27 cellular contexts compared by ENCODE assay signal in the genomic region with DNA sequence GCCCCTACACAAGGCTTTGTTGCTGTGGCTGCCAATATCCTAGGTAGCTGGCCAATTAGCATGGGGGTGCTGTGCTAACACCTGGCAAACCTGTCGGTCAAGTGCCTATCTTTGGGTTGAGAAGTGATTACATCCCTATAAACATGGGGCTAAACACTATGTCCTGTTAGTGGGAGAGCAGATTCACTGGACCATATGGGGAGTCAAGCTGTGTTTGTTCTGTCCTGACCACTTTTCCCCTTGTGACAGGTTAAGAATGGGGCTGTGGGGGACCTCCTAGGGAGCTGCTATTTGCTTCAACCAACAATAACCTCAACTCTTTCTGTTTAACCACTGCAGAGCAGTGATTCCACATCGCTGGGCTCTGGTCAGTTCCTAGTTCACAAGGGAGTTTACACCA.
DNase-seq lines count a peak whose midpoint lies in the region; ATAC-seq and TF ChIP-seq lines count a peak whose summit lies in the region.
"Had no signal": no experiment of that assay in that cellular context is flagged by ENCODE, and none has a peak within 500 bp of the region (broad histone marks: within the 10 kb centered on the region; RNA-seq: fewer than 3 reads in every experiment).

No MANE protein-coding gene starts in this region.

- H3K9ac ChIP-seq in endodermal cell (ENCODE audit: extremely low read depth, low read length, poor library complexity, severe bottlenecking): no peak overlapping the region
- H3K9ac ChIP-seq: BLaER1 treated with 17β-estradiol and CSF1 and Interleukin-3, amounts not matched to agents 10 nM and 100 nM had no signal

- TF ChIP-seq CTCF in endodermal cell (conservative IDR thresholded peaks at IDR 0.05): no peak

- no peak overlapping the region for H3K27ac ChIP-seq in endodermal cell (ENCODE audit: low read depth, low read length)
- H3K27ac ChIP-seq: BLaER1 treated with 17β-estradiol and CSF1 and Interleukin-3, amounts not matched to agents 10 nM and 100 nM; sigmoid colon; upper lobe of left lung had no signal

- H3K4me1 ChIP-seq in endodermal cell (ENCODE audit: control insufficient read depth, insufficient read depth, low read length): peaks cover 13% of the 10 kb centered on the region
- H3K4me1 ChIP-seq: BLaER1 treated with 17β-estradiol and CSF1 and Interleukin-3, amounts not matched to agents 10 nM and 100 nM; sigmoid colon; upper lobe of left lung had no signal

- no peak overlapping the region for H3K4me3 ChIP-seq in endodermal cell (ENCODE audit: low read length)
- H3K4me3 ChIP-seq: BLaER1 treated with 17β-estradiol and CSF1 and Interleukin-3, amounts not matched to agents 10 nM and 100 nM; sigmoid colon; upper lobe of left lung had no signal

- 18 to 67% methylated on average over 1 to 2 of the region's 2 CpGs for WGBS in endodermal cell (ENCODE audit: insufficient coverage in 1 of 2, insufficient read length in 1 of 2), 2 experiments

- no peak overlapping the region for H3K4me3 Mint-ChIP-seq in activated naive CD8-positive, alpha-beta T cell treated with anti-CD3 and anti-CD28 coated beads, Interleukin-2, amount 50 U/mL, for 24 hours
- H3K4me3 Mint-ChIP-seq in activated naive CD8-positive, alpha-beta T cell treated with anti-CD3 and anti-CD28 coated beads for 36 hours: no peak overlapping the region
- H3K4me3 Mint-ChIP-seq in endodermal cell: no peak overlapping the region
- H3K4me3 Mint-ChIP-seq in stimulated activated effector memory CD8-positive, alpha-beta T cell treated with anti-CD3 and anti-CD28 coated beads, Interleukin-12 subunit alpha, Interleukin-12 subunit beta, amount 100 ng/mL, for 72 hours: no peak overlapping the region
- H3K4me3 Mint-ChIP-seq: activated B cell treated with CpG ODN at 0.5 μM for 24 hours; activated CD8-positive, alpha-beta T cell treated with anti-CD3 and anti-CD28 coated beads for 36 hours; activated naive CD4-positive, alpha-beta T cell treated with anti-CD3 and anti-CD28 coated beads, Interleukin-2, amount 50 U/mL, for 24 hours; HFFc6; stimulated activated naive CD8-positive, alpha-beta T cell treated with anti-CD3 and anti-CD28 coated beads, Interleukin-15, Interleukin-2, amounts not matched to agents 100 ng/mL and 50 ng/mL, for 24 hours had no signal

- H3K27me3 ChIP-seq in endodermal cell (ENCODE audit: control insufficient read depth, insufficient read depth, low read length, poor library complexity, severe bottlenecking): no peaks in the 10 kb centered on the region
- H3K27me3 ChIP-seq: BLaER1 treated with 17β-estradiol and CSF1 and Interleukin-3, amounts not matched to agents 10 nM and 100 nM; sigmoid colon; upper lobe of left lung had no signal

- H3K4me1 Mint-ChIP-seq in activated naive CD8-positive, alpha-beta T cell treated with anti-CD3 and anti-CD28 coated beads, Interleukin-2, amount 50 U/mL, for 24 hours: peaks cover 3% of the 10 kb centered on the region
- peaks cover 7% of the 10 kb centered on the region for H3K4me1 Mint-ChIP-seq in activated naive CD8-positive, alpha-beta T cell treated with anti-CD3 and anti-CD28 coated beads for 36 hours
- H3K4me1 Mint-ChIP-seq in endodermal cell: peaks cover 43% of the 10 kb centered on the region
- peaks cover 54% of the 10 kb centered on the region for H3K4me1 Mint-ChIP-seq in stimulated activated effector memory CD8-positive, alpha-beta T cell treated with anti-CD3 and anti-CD28 coated beads, Interleukin-12 subunit alpha, Interleukin-12 subunit beta, amount 100 ng/mL, for 72 hours
- H3K4me1 Mint-ChIP-seq: activated B cell treated with CpG ODN at 0.5 μM for 24 hours; activated naive CD4-positive, alpha-beta T cell treated with anti-CD3 and anti-CD28 coated beads, Interleukin-2, amount 50 U/mL, for 24 hours had no signal

- H3K9me3 ChIP-seq in endodermal cell (ENCODE audit: control insufficient read depth, low read length): no peaks in the 10 kb centered on the region
- H3K9me3 ChIP-seq: BLaER1 treated with 17β-estradiol and CSF1 and Interleukin-3, amounts not matched to agents 10 nM and 100 nM; sigmoid colon; upper lobe of left lung had no signal

- H3K36me3 ChIP-seq in endodermal cell (ENCODE audit: control insufficient read depth, insufficient read depth, low read length): peaks cover 22% of the 10 kb centered on the region
- H3K36me3 ChIP-seq: sigmoid colon had no signal

- no peaks in the 10 kb centered on the region for H3K27me3 Mint-ChIP-seq in activated naive CD8-positive, alpha-beta T cell treated with anti-CD3 and anti-CD28 coated beads, Interleukin-2, amount 50 U/mL, for 24 hours
- H3K27me3 Mint-ChIP-seq in activated naive CD8-positive, alpha-beta T cell treated with anti-CD3 and anti-CD28 coated beads for 36 hours: no peaks in the 10 kb centered on the region
- no peaks in the 10 kb centered on the region for H3K27me3 Mint-ChIP-seq in endodermal cell (ENCODE audit: insufficient read depth)
- H3K27me3 Mint-ChIP-seq: activated B cell treated with CpG ODN at 0.5 μM for 24 hours; activated CD8-positive, alpha-beta T cell treated with anti-CD3 and anti-CD28 coated beads for 36 hours; activated naive CD4-positive, alpha-beta T cell treated with anti-CD3 and anti-CD28 coated beads, Interleukin-2, amount 50 U/mL, for 24 hours; stimulated activated naive CD8-positive, alpha-beta T cell treated with anti-CD3 and anti-CD28 coated beads, Interleukin-15, Interleukin-2, amounts not matched to agents 100 ng/mL and 50 ng/mL, for 24 hours had no signal

- no peak for DNase-seq in activated naive CD8-positive, alpha-beta T cell treated with anti-CD3 and anti-CD28 coated beads, Interleukin-2, amount 50 U/mL, for 24 hours
- no peak for DNase-seq in activated naive CD8-positive, alpha-beta T cell treated with anti-CD3 and anti-CD28 coated beads for 36 hours
- DNase-seq in NCI-H69 (lab: John Stamatoyannopoulos, UW): peak; percentile 99
- DNase-seq in endodermal cell: peak; percentile 66
- DNase-seq in stimulated activated effector memory CD8-positive, alpha-beta T cell treated with anti-CD3 and anti-CD28 coated beads, Interleukin-12 subunit alpha, Interleukin-12 subunit beta, amount 100 ng/mL, for 72 hours (ENCODE audit: low spot score in 2 of 2): no peak
- DNase-seq in glomerular visceral epithelial cell (ENCODE audit: extremely low spot score): no peak
- no peak for DNase-seq in SHP77 treated with DMSO at 0.1 percent for 48 hours (lab: John Stamatoyannopoulos, UW)
- DNase-seq in hypothalamus (lab: John Stamatoyannopoulos, UW): no peak
- DNase-seq: activated B cell treated with CpG ODN at 0.5 μM for 24 hours; activated CD8-positive, alpha-beta T cell treated with anti-CD3 and anti-CD28 coated beads for 36 hours; activated T-cell treated with anti-CD3 and anti-CD28 coated beads, Interleukin-2, amount 50 U/mL, for 48 hours; dermis blood vessel endothelial cell; DND-41; foreskin melanocyte; HFFc6; Kasumi-1; NCI-H446 treated with DMSO at 0.1 percent for 48 hours; nucleus accumbens; OCI-M1; SHP77; sigmoid colon; T-helper 2 cell; upper lobe of left lung had no signal

- H3K36me3 Mint-ChIP-seq in activated naive CD8-positive, alpha-beta T cell treated with anti-CD3 and anti-CD28 coated beads, Interleukin-2, amount 50 U/mL, for 24 hours (ENCODE audit: low read depth): peaks cover 49% of the 10 kb centered on the region
- H3K36me3 Mint-ChIP-seq in activated naive CD8-positive, alpha-beta T cell treated with anti-CD3 and anti-CD28 coated beads for 36 hours: peaks cover 50% of the 10 kb centered on the region
- peaks cover 65% of the 10 kb centered on the region for H3K36me3 Mint-ChIP-seq in endodermal cell (ENCODE audit: low read depth)
- H3K36me3 Mint-ChIP-seq in stimulated activated effector memory CD8-positive, alpha-beta T cell treated with anti-CD3 and anti-CD28 coated beads, Interleukin-12 subunit alpha, Interleukin-12 subunit beta, amount 100 ng/mL, for 72 hours: peaks cover 46% of the 10 kb centered on the region

- H3K27ac Mint-ChIP-seq in activated naive CD8-positive, alpha-beta T cell treated with anti-CD3 and anti-CD28 coated beads, Interleukin-2, amount 50 U/mL, for 24 hours: peak overlapping the region; percentile 9
- H3K27ac Mint-ChIP-seq in activated naive CD8-positive, alpha-beta T cell treated with anti-CD3 and anti-CD28 coated beads for 36 hours: no peak overlapping the region
- H3K27ac Mint-ChIP-seq in endodermal cell: peak overlapping the region; percentile 58
- peak overlapping the region; percentile 9 for H3K27ac Mint-ChIP-seq in stimulated activated effector memory CD8-positive, alpha-beta T cell treated with anti-CD3 and anti-CD28 coated beads, Interleukin-12 subunit alpha, Interleukin-12 subunit beta, amount 100 ng/mL, for 72 hours
- H3K27ac Mint-ChIP-seq: activated B cell treated with CpG ODN at 0.5 μM for 24 hours; activated CD8-positive, alpha-beta T cell treated with anti-CD3 and anti-CD28 coated beads for 36 hours; activated naive CD4-positive, alpha-beta T cell treated with anti-CD3 and anti-CD28 coated beads, Interleukin-2, amount 50 U/mL, for 24 hours; HFFc6; stimulated activated naive CD8-positive, alpha-beta T cell treated with anti-CD3 and anti-CD28 coated beads, Interleukin-15, Interleukin-2, amounts not matched to agents 100 ng/mL and 50 ng/mL, for 24 hours had no signal

- no peaks in the 10 kb centered on the region for H3K9me3 Mint-ChIP-seq in activated naive CD8-positive, alpha-beta T cell treated with anti-CD3 and anti-CD28 coated beads, Interleukin-2, amount 50 U/mL, for 24 hours
- no peaks in the 10 kb centered on the region for H3K9me3 Mint-ChIP-seq in activated naive CD8-positive, alpha-beta T cell treated with anti-CD3 and anti-CD28 coated beads for 36 hours
- H3K9me3 Mint-ChIP-seq in endodermal cell: no peaks in the 10 kb centered on the region
- peaks cover 3% of the 10 kb centered on the region for H3K9me3 Mint-ChIP-seq in stimulated activated effector memory CD8-positive, alpha-beta T cell treated with anti-CD3 and anti-CD28 coated beads, Interleukin-12 subunit alpha, Interleukin-12 subunit beta, amount 100 ng/mL, for 72 hours
- H3K9me3 Mint-ChIP-seq: activated B cell treated with CpG ODN at 0.5 μM for 24 hours; activated CD8-positive, alpha-beta T cell treated with anti-CD3 and anti-CD28 coated beads for 36 hours; activated naive CD4-positive, alpha-beta T cell treated with anti-CD3 and anti-CD28 coated beads, Interleukin-2, amount 50 U/mL, for 24 hours; stimulated activated naive CD8-positive, alpha-beta T cell treated with anti-CD3 and anti-CD28 coated beads, Interleukin-15, Interleukin-2, amounts not matched to agents 100 ng/mL and 50 ng/mL, for 24 hours had no signal

- no peak for ATAC-seq in activated naive CD8-positive, alpha-beta T cell treated with anti-CD3 and anti-CD28 coated beads, Interleukin-2, amount 50 U/mL, for 24 hours
- ATAC-seq in stimulated activated effector memory CD8-positive, alpha-beta T cell treated with anti-CD3 and anti-CD28 coated beads, Interleukin-12 subunit alpha, Interleukin-12 subunit beta, amount 100 ng/mL, for 72 hours: no peak
- ATAC-seq: activated CD8-positive, alpha-beta T cell treated with anti-CD3 and anti-CD28 coated beads for 36 hours; left lobe of liver had no signal

Comparison
In these comparisons a context has a peak if more than half of its experiments do, and no peak if none do; other contexts are left out.
1. DNase-seq: peak in NCI-H69 (single experiment) and endodermal cell (single experiment); none in activated naive CD8-positive, alpha-beta T cell treated with anti-CD3 and anti-CD28 coated beads, Interleukin-2, amount 50 U/mL, for 24 hours (single experiment), activated naive CD8-positive, alpha-beta T cell treated with anti-CD3 and anti-CD28 coated beads for 36 hours (single experiment), stimulated activated effector memory CD8-positive, alpha-beta T cell treated with anti-CD3 and anti-CD28 coated beads, Interleukin-12 subunit alpha, Interleukin-12 subunit beta, amount 100 ng/mL, for 72 hours (0 of 2), glomerular visceral epithelial cell (single experiment), SHP77 treated with DMSO at 0.1 percent for 48 hours (single experiment) and hypothalamus (0 of 51).